Comparison of ENCODE assay signal across 25 cellular contexts in the genomic region with DNA sequence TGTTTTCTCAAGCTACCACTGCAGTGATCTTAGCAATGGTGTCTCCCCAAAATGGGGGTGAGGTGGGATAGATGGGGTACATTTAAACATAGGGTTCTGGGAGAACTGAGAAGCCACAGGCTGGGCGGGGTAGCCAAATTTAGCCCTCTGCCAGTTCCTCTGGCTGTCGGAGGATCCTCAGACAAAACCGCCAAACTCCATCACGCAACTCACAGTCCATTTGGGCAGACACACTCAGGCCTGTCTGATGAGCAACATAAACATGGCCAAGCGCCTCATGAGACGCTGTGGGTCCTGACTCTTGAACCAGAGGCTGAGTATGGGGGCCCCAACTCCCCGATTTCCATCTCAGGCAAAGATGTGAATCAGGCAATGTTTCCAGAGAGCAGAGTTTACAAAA.
"Had no signal": no experiment of that assay in that cellular context is flagged by ENCODE, and none has a peak within 500 bp of the region (broad histone marks: within the 10 kb centered on the region; RNA-seq: fewer than 3 reads in every experiment).

No MANE protein-coding gene starts in this region.

- H3K36me3 Mint-ChIP-seq: naive thymus-derived CD4-positive, alpha-beta T cell; neural progenitor cell; stimulated activated effector memory CD8-positive, alpha-beta T cell treated with anti-CD3 and anti-CD28 coated beads, Interleukin-12 subunit alpha, Interleukin-12 subunit beta, amount 100 ng/mL, for 72 hours had no signal

- H3K9me3 Mint-ChIP-seq: dendritic cell treated with granulocyte-macrophage colony-stimulating factor and Interleukin-4, amounts not matched to agents 40 ng/mL and 50 ng/mL, for 4 days; endodermal cell; nephron; neural progenitor cell; stimulated activated effector memory CD8-positive, alpha-beta T cell treated with anti-CD3 and anti-CD28 coated beads, Interleukin-12 subunit alpha, Interleukin-12 subunit beta, amount 100 ng/mL, for 72 hours had no signal

- H3K27ac Mint-ChIP-seq: dendritic cell treated with granulocyte-macrophage colony-stimulating factor and Interleukin-4, amounts not matched to agents 40 ng/mL and 50 ng/mL, for 4 days; endodermal cell; naive thymus-derived CD4-positive, alpha-beta T cell; stimulated activated effector memory CD8-positive, alpha-beta T cell treated with anti-CD3 and anti-CD28 coated beads, Interleukin-12 subunit alpha, Interleukin-12 subunit beta, amount 100 ng/mL, for 72 hours had no signal

- DNase-seq: colonic mucosa; effector CD8-positive, alpha-beta T cell; endodermal cell; foreskin keratinocyte; heart left ventricle; left cardiac atrium; left lung; mesenchymal stem cell; midbrain; naive thymus-derived CD4-positive, alpha-beta T cell; ovary; posterior cingulate gyrus; psoas muscle; right cardiac atrium; sigmoid colon; stimulated activated CD4-positive, alpha-beta T cell treated with anti-CD3 and anti-CD28 coated beads, Interleukin-2, amount 100 ng/mL, for 24 hours; stimulated activated CD4-positive, alpha-beta T cell treated with anti-CD3 and anti-CD28 coated beads, Interleukin-4, amount 100 ng/mL, for 24 hours; stimulated activated naive CD4-positive, alpha-beta T cell treated with Interleukin-2 at 50 U/mL for 16 hours; stomach; thyroid gland; trophoblast cell had no signal

- H3K4me3 Mint-ChIP-seq: dendritic cell treated with granulocyte-macrophage colony-stimulating factor and Interleukin-4, amounts not matched to agents 40 ng/mL and 50 ng/mL, for 4 days; endodermal cell; naive thymus-derived CD4-positive, alpha-beta T cell; nephron; stimulated activated effector memory CD8-positive, alpha-beta T cell treated with anti-CD3 and anti-CD28 coated beads, Interleukin-12 subunit alpha, Interleukin-12 subunit beta, amount 100 ng/mL, for 72 hours had no signal

- H3K27me3 Mint-ChIP-seq: dendritic cell treated with granulocyte-macrophage colony-stimulating factor and Interleukin-4, amounts not matched to agents 40 ng/mL and 50 ng/mL, for 4 days had no signal

- H3K4me1 Mint-ChIP-seq: naive thymus-derived CD4-positive, alpha-beta T cell; stimulated activated effector memory CD8-positive, alpha-beta T cell treated with anti-CD3 and anti-CD28 coated beads, Interleukin-12 subunit alpha, Interleukin-12 subunit beta, amount 100 ng/mL, for 72 hours had no signal
